In genomic region chr6:14458669-14459266, GRCh38 we compare ENCODE assay signal across 14 cellular contexts.
DNase-seq lines count a peak whose midpoint lies in the region; FAIRE-seq and TF ChIP-seq lines count a peak whose summit lies in the region.
"Had no signal": no experiment of that assay in that cellular context is flagged by ENCODE, and none has a peak within 500 bp of the region (broad histone marks: within the 10 kb centered on the region; RNA-seq: fewer than 3 reads in every experiment).

No MANE protein-coding gene starts in this region.

- DNase-seq in H54 (ENCODE audit: insufficient read length, low spot score) (peak; percentile 30), RKO (ENCODE audit: low spot score) (peak; percentile 14), fibroblast of peridontal ligament (ENCODE audit: extremely low read depth) (peak; percentile 95), skeletal muscle cell (ENCODE audit: low read depth) (peak; percentile 81), NCI-H1105 (lab: John Stamatoyannopoulos, UW) (no peak), NCI-H345 (lab: John Stamatoyannopoulos, UW) (no peak), hypothalamus (lab: John Stamatoyannopoulos, UW) (no peak)
- no peak for DNase-seq in activated CD4-positive, alpha-beta T cell treated with anti-CD3 and anti-CD28 coated beads, Interleukin-2, amount 50 U/mL, for 48 hours
- DNase-seq: immature natural killer cell, KBM-7, T-helper 9 cell, tibial artery had no signal

- H3K4me3 ChIP-seq in skeletal muscle cell (ENCODE audit: low read depth, low read length) = no peak overlapping the region
- H3K4me3 ChIP-seq: ascending aorta, skin epidermis, tibial artery had no signal

- peak; percentile 89 for FAIRE-seq in H54 (lab: Jason Lieb, UNC)

- no peak for TF ChIP-seq POLR2A in H54 (IDR thresholded peaks at IDR 0.05; ENCODE audit: low read depth, low read length)

Comparison
In these comparisons a context has a peak if more than half of its experiments do, and no peak if none do; other contexts are left out.
1. DNase-seq: peak in H54 (single experiment), RKO (single experiment), fibroblast of peridontal ligament (single experiment) and skeletal muscle cell (single experiment); none in activated CD4-positive, alpha-beta T cell treated with anti-CD3 and anti-CD28 coated beads, Interleukin-2, amount 50 U/mL, for 48 hours (0 of 2), NCI-H1105 (single experiment), NCI-H345 (single experiment) and hypothalamus (0 of 51).